Comparison of ENCODE assay signal across 2 cellular contexts in the genomic region with DNA sequence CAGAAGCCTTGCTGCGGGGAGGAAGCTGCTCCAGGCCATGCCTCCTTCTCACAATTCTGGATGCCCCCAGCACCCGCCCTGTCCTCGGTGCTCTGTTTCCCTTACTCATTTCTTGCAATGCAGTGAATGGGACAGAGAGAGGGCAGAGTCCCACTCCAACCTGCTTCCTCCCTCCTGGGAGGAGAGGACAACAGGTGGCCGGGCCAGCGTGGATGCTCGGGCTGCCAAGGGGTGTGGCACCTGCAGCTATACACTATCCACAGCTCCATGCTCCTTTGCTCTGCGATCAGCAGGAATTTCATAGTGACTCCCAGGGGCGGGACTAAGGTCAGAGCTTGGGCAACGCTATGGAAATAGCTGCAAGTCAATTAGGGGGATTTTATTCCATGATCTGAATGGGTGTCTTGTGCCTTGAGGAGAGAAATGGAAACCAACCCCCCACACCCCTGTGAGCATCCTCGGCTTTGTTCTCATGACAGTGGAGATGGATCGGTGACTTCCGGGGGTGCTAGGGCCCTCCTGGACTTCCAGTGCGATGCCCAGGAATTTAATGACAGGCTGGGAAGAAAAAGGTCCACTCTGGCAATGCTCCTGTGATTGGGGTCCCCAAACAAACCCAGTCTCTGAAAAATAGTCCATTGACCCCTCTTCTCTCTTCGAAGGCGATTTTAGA.
TF ChIP-seq lines count a peak whose summit lies in the region.

No MANE protein-coding gene starts in this region.

TF ChIP-seq in HepG2, 621 proteins besides CTCF, POLR2A, EP300 and RAD21 (continued from another document):
- no peak for TF ChIP-seq ZFX (CRISPR knock-in tag; IDR thresholded peaks at IDR 0.05; ENCODE audit: low read depth)
- TF ChIP-seq BRD4 (CRISPR knock-in tag; IDR thresholded peaks at IDR 0.05) = no peak
- no peak for TF ChIP-seq KLF16 (CRISPR knock-in tag; IDR thresholded peaks at IDR 0.05)
- no peak for TF ChIP-seq HNRNPH1 (optimal IDR thresholded peaks at IDR 0.05; ENCODE audit: low read depth, low read length)
- no peak for TF ChIP-seq GMEB2 (CRISPR knock-in tag; IDR thresholded peaks at IDR 0.05; ENCODE audit: low read depth)
- TF ChIP-seq ZNF318 (CRISPR knock-in tag; IDR thresholded peaks at IDR 0.05) = no peak
- no peak for TF ChIP-seq MTF2 (CRISPR knock-in tag; IDR thresholded peaks at IDR 0.05; ENCODE audit: borderline replicate concordance)
- no peak for TF ChIP-seq GATA4 (IDR thresholded peaks at IDR 0.05; ENCODE audit: borderline replicate concordance, low read depth)
- no peak for TF ChIP-seq RAD51 (IDR thresholded peaks at IDR 0.05; ENCODE audit: borderline replicate concordance)
- TF ChIP-seq MLLT10 (CRISPR knock-in tag; IDR thresholded peaks at IDR 0.05) = no peak
TF ChIP-seq in HepG2: peak in this region for 0.

TF ChIP-seq in SK-N-SH, 30 proteins besides CTCF, POLR2A, EP300 and RAD21 (continued from another document):
- TF ChIP-seq, protein P1, sequence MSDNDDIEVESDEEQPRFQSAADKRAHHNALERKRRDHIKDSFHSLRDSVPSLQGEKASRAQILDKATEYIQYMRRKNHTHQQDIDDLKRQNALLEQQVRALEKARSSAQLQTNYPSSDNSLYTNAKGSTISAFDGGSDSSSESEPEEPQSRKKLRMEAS (IDR thresholded peaks at IDR 0.05; ENCODE audit: low read depth) = no peak
- TF ChIP-seq, protein P2, sequence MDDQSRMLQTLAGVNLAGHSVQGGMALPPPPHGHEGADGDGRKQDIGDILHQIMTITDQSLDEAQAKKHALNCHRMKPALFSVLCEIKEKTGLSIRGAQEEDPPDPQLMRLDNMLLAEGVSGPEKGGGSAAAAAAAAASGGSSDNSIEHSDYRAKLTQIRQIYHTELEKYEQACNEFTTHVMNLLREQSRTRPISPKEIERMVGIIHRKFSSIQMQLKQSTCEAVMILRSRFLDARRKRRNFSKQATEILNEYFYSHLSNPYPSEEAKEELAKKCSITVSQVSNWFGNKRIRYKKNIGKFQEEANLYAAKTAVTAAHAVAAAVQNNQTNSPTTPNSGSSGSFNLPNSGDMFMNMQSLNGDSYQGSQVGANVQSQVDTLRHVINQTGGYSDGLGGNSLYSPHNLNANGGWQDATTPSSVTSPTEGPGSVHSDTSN (IDR thresholded peaks at IDR 0.05) = no peak
- TF ChIP-seq YY1 (IDR thresholded peaks at IDR 0.05; ENCODE audit: low read depth) (no peak), RCOR1 (IDR thresholded peaks at IDR 0.05; ENCODE audit: low read length) (no peak), SMC3 (IDR thresholded peaks at IDR 0.05; ENCODE audit: low read depth, low read length) (no peak), TCF12 (IDR thresholded peaks at IDR 0.05) (no peak), NRF1 (IDR thresholded peaks at IDR 0.05; ENCODE audit: low read depth, low read length) (no peak), FOXM1 (IDR thresholded peaks at IDR 0.05; ENCODE audit: low read depth) (no peak), USF2 (IDR thresholded peaks at IDR 0.05; ENCODE audit: borderline replicate concordance, low read depth, low read length) (no peak), FOSL2 (IDR thresholded peaks at IDR 0.05; ENCODE audit: borderline replicate concordance, low read depth) (no peak), ELF1 (IDR thresholded peaks at IDR 0.05) (no peak), JUND (IDR thresholded peaks at IDR 0.05) (no peak), EZH2phosphoT487 (IDR thresholded peaks at IDR 0.05; ENCODE audit: borderline replicate concordance, low read depth) (no peak), IRF3 (IDR thresholded peaks at IDR 0.05; ENCODE audit: low read depth, low read length) (no peak), MXI1 (IDR thresholded peaks at IDR 0.05; ENCODE audit: low read depth, low read length) (no peak), ZBTB33 (IDR thresholded peaks at IDR 0.05; ENCODE audit: borderline replicate concordance, low read depth) (no peak), GATA2 (CRISPR knock-in tag; IDR thresholded peaks at IDR 0.05) (no peak)
- TF ChIP-seq, protein P3, sequence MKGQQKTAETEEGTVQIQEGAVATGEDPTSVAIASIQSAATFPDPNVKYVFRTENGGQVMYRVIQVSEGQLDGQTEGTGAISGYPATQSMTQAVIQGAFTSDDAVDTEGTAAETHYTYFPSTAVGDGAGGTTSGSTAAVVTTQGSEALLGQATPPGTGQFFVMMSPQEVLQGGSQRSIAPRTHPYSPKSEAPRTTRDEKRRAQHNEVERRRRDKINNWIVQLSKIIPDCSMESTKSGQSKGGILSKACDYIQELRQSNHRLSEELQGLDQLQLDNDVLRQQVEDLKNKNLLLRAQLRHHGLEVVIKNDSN (IDR thresholded peaks at IDR 0.05; ENCODE audit: borderline replicate concordance, low read depth) = no peak
